6 cellular contexts compared by ENCODE assay signal in the genomic region with DNA sequence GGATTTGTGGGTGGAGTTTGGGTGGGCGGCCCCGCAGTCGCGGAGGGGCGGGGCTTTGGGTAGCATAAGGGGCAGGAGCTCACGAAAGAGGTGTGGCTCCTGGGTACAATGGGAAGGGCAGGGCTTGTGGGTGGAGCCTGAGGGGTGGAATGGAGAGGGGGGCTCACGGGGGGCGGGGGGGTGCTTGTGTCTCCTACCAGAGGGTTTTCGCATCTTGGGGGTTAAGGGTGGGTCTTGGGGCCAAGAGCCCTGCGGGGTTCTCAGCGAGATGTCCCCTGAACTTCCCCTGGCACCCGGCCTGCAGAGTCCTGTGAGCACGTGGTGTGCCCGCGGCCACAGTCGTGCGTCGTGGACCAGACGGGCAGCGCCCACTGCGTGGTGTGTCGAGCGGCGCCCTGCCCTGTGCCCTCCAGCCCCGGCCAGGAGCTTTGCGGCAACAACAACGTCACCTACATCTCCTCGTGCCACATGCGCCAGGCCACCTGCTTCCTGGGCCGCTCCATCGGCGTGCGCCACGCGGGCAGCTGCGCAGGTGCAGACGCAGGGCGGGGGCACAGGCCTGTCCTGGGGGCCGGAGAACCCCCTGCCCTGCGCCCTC. TPM values are rescaled to one million over a fixed set of nuclear protein-coding genes. Genes with fewer than 3 reads are reported as not detected.
DNase-seq lines count a peak whose midpoint lies in the region; ATAC-seq and TF ChIP-seq lines count a peak whose summit lies in the region.

No MANE protein-coding gene starts in this region.

- H3K9me3 ChIP-seq in T-helper 17 cell (ENCODE audit: control insufficient read depth, low read length, poor library complexity, severe bottlenecking) = no peaks in the 10 kb centered on the region
- no peaks in the 10 kb centered on the region for H3K9me3 ChIP-seq in right cardiac atrium (ENCODE audit: control insufficient read depth, low read length)
- H3K9me3 ChIP-seq in thymus (ENCODE audit: control insufficient read depth) = no peaks in the 10 kb centered on the region

- H3K4me1 Mint-ChIP-seq in T-helper 17 cell = peaks cover 5% of the 10 kb centered on the region

- H3K4me3 ChIP-seq in right cardiac atrium (ENCODE audit: low read length) = peak overlapping the region; percentile 42
- H3K4me3 ChIP-seq in thymus (ENCODE audit: low read length) = peak overlapping the region; percentile 71

- no peak for ATAC-seq in T-helper 17 cell
- peak in 1 of 2 donors; percentile 0 for ATAC-seq in right cardiac atrium
- ATAC-seq in GM21786 (IDR thresholded peaks at IDR 0.05; ENCODE audit: unreplicated experiment) = no peak

- no peaks in the 10 kb centered on the region for H3K36me3 Mint-ChIP-seq in T-helper 17 cell (ENCODE audit: low read depth)

- in situ Hi-C loops in GM13976 (cut with MboI; ENCODE audit: low sequenced_read_pairs, unreplicated experiment) = no loop called here

- H3K27me3 Mint-ChIP-seq in T-helper 17 cell = no peaks in the 10 kb centered on the region

- no peaks in the 10 kb centered on the region for H3K36me3 ChIP-seq in thymus (ENCODE audit: control insufficient read depth, insufficient read depth)

- H3K4me1 ChIP-seq in right cardiac atrium (ENCODE audit: control insufficient read depth, insufficient read depth, low read length) (no peaks in the 10 kb centered on the region), thymus (ENCODE audit: control insufficient read depth, insufficient read depth, low read length) (peaks cover 5% of the 10 kb centered on the region)

- TF ChIP-seq CTCF in GM13976 (IDR thresholded peaks at IDR 0.05; ENCODE audit: borderline replicate concordance, control extremely low read depth, extremely low read depth, insufficient read depth, missing control alignments) = no peak

- 62% methylated on average over 40 of the region's 40 CpGs for WGBS in right cardiac atrium
- 14% methylated on average over 40 of the region's 40 CpGs for WGBS in thymus

- H3K27me3 ChIP-seq in right cardiac atrium (ENCODE audit: control insufficient read depth, insufficient read depth) = no peaks in the 10 kb centered on the region
- H3K27me3 ChIP-seq in thymus (ENCODE audit: control insufficient read depth, insufficient read depth) = peaks cover 19% of the 10 kb centered on the region

- peak; percentile 97 for DNase-seq in GM13976 (ENCODE audit: low spot score)
- peak in 2 of 3 donors; percentile 83 to 90 for DNase-seq in T-helper 17 cell
- DNase-seq in right cardiac atrium = peak in 2 of 3 donors; percentile 87 to 95
- no peak for DNase-seq in SHP77 treated with DMSO at 0.1 percent for 48 hours (lab: John Stamatoyannopoulos, UW)

- intact Hi-C loops in right cardiac atrium (cut with DNase I) = no loop called here

- H3K27ac ChIP-seq in right cardiac atrium (ENCODE audit: low read length) (no peak overlapping the region), thymus (ENCODE audit: low read depth) (no peak overlapping the region)

- peak overlapping the region; percentile 93 for H3K27ac Mint-ChIP-seq in T-helper 17 cell

- H3K4me3 Mint-ChIP-seq in T-helper 17 cell = peak overlapping the region; percentile 92

RNA-seq across cellular contexts. Expression of a gene that starts 4.9 kb away (rescaled TPM):
- total RNA-seq in T-helper 17 cell (1 to 10 TPM; 1.3 to 2.0 TPM), right cardiac atrium (100 to 1,000 TPM in 1 of 4 donors, 10 to 100 TPM in 3; 47.1 to 110 (median 61.9) TPM)
- polyA plus RNA-seq in right cardiac atrium (64.1 TPM), thymus (12.5 TPM)

RNA-seq across cellular contexts. Expression of a gene that starts 14.1 kb away (rescaled TPM):
- total RNA-seq in T-helper 17 cell (not detected), right cardiac atrium (not detected)
- polyA plus RNA-seq in right cardiac atrium (not detected), thymus (1.1 TPM)

RNA-seq across cellular contexts. Expression of a gene that starts 18.1 kb away (rescaled TPM):
- total RNA-seq in T-helper 17 cell (100 to 1,000 TPM; 105 to 126 TPM), right cardiac atrium (10 to 100 TPM; 21.7 to 37.6 (median 28.0) TPM)
- polyA plus RNA-seq in right cardiac atrium (24.5 TPM), thymus (38.2 TPM)

RNA-seq across cellular contexts. Expression of a gene that starts 27.6 kb away (rescaled TPM):
- not detected for total RNA-seq in T-helper 17 cell
- total RNA-seq in right cardiac atrium = 10 to 100 TPM; 34.9 to 84.9 (median 46.9) TPM
- 30.3 TPM for polyA plus RNA-seq in right cardiac atrium
- polyA plus RNA-seq in thymus = 11.7 TPM

RNA-seq across cellular contexts. Expression of a gene that starts 41.4 kb away (rescaled TPM):
- under 1 TPM; 0.65 to 0.68 TPM for total RNA-seq in T-helper 17 cell
- total RNA-seq in right cardiac atrium = under 1 TPM in 3 of 4 donors, not detected in 1; 0.15 to 0.34 (median 0.17) TPM
- 0.23 TPM for polyA plus RNA-seq in right cardiac atrium
- 0.25 TPM for polyA plus RNA-seq in thymus

Comparison
In these comparisons a context has a peak if more than half of its experiments do, and no peak if none do; other contexts are left out.
1. RNA of a gene that starts 4.9 kb away (total RNA-seq): 47.1 to 110 TPM in right cardiac atrium; 1.3 to 2.0 TPM in T-helper 17 cell; every median in the first group is over 10 times any median in the second.